Comparison of ENCODE assay signal across 9 cellular contexts in the genomic region with DNA sequence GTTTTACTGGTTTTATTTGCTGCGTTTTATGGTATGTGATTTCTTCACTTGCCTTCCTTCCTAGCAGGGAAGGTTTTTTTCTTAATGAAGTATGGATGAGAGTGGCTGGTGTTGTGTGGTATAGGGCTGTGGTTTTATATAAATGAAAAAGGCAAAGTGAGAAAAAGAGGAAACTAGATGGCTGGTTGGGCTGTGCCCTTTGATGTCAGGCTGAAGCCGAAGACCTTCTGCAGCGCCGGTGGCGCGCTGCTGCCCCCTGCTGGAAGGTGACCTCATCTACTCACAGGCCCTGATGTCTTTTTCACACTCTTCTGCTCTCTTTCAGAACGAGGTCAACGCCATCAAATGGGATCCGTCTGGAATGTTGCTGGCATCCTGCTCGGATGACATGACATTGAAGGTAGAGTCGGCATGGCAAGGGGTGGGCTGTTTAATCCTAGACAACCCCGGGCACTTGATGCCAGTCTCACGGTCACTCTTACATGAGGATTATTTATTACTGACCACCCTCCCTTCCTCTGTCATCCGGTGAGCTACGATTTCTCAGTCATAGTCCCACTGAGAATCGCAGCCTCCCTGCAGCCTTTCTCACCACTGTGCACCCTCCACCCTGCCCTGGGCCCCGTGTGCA. TPM values are rescaled to one million over a fixed set of nuclear protein-coding genes. Genes with fewer than 3 reads are reported as not detected.
DNase-seq lines count a peak whose midpoint lies in the region; ATAC-seq and TF ChIP-seq lines count a peak whose summit lies in the region.
"Had no signal": no experiment of that assay in that cellular context is flagged by ENCODE, and none has a peak within 500 bp of the region (broad histone marks: within the 10 kb centered on the region; RNA-seq: fewer than 3 reads in every experiment).

No MANE protein-coding gene starts in this region.

- no peak for TF ChIP-seq POLR2A in HCT116 (IDR thresholded peaks at IDR 0.05; ENCODE audit: borderline replicate concordance, extremely low read depth, insufficient read depth, insufficient read length)

- H3K79me2 ChIP-seq in HCT116 (ENCODE audit: insufficient read depth, low read length) = no peaks in the 10 kb centered on the region

- DNase-seq in GM04504 (ENCODE audit: low read depth) = peak; percentile 21
- DNase-seq in HCT116 (ENCODE audit: low read depth, low spot score) = peak; percentile 15
- peak; percentile 31 for DNase-seq in NCI-H1048 (lab: John Stamatoyannopoulos, UW)
- peak; percentile 51 to 80 (median 66) for DNase-seq in T-helper 1 cell
- peak; percentile 75 for DNase-seq in adipocyte (ENCODE audit: low read depth)
- peak; percentile 75 for DNase-seq in left cardiac atrium
- peak; percentile 82 for DNase-seq in retina
- DNase-seq in NCI-H524 treated with DMSO at 0.1 percent for 48 hours (lab: John Stamatoyannopoulos, UW) = no peak

- POLR2A ChIA-PET in HCT116 (lab: Charles Lee) = no interaction called here

- no peak overlapping the region for H3K27ac ChIP-seq in HCT116 (ENCODE audit: low read depth, low read length)
- H3K27ac ChIP-seq: skin epidermis had no signal

- H3K36me3 ChIP-seq in HCT116 (ENCODE audit: control insufficient read depth in 1 of 2, insufficient read depth in 2 of 2, low read length in 2 of 2) = peaks cover 0 to 2% of the 10 kb centered on the region in 2 experiments; a peak in 1 of 4 replicates
- peaks cover 6% of the 10 kb centered on the region for H3K36me3 ChIP-seq in adipocyte (ENCODE audit: control insufficient read depth, insufficient read depth, low read length, severe bottlenecking)

- CTCF ChIA-PET in HCT116 (lab: Charles Lee) = no interaction called here

- no TSS peak for BruUV-seq in HCT116 (replicated peaks; lab: Mats Ljungman, UMichigan)

- H3K9me2 ChIP-seq in HCT116 (ENCODE audit: insufficient read depth) = no peaks in the 10 kb centered on the region

- TF ChIP-seq RAD21 in HCT116 (IDR thresholded peaks at IDR 0.05; ENCODE audit: low read depth) = peak; percentile 74

- peak; percentile 86 for ATAC-seq in HCT116
- ATAC-seq in left cardiac atrium = peak; percentile 73 to 87

- H3K27me3 ChIP-seq in HCT116 (ENCODE audit: insufficient read depth, low read length) (no peaks in the 10 kb centered on the region), adipocyte (replicated peaks; ENCODE audit: control insufficient read depth, insufficient read depth, low read length) (no peaks in the 10 kb centered on the region)

- H3K9ac ChIP-seq in HCT116 (ENCODE audit: low read length) (no peak overlapping the region), adipocyte (ENCODE audit: low read length) (no peak overlapping the region)

- H3K4me1 ChIP-seq in HCT116 (ENCODE audit: control insufficient read depth in 1 of 2, insufficient read depth in 2 of 2, low read length in 2 of 2) (no peaks in the 10 kb centered on the region), adipocyte (ENCODE audit: control insufficient read depth, insufficient read depth, low read length) (no peaks in the 10 kb centered on the region)

- H4K20me1 ChIP-seq in HCT116 (ENCODE audit: insufficient read depth) = no peaks in the 10 kb centered on the region

- RAD21 ChIA-PET in HCT116 (lab: Charles Lee; ENCODE audit: low non-redundant PET in 1 of 2, low total read pairs in 2 of 2, uncharacterized antibody in 2 of 2, unreplicated experiment in 2 of 2) = no interaction called here

- H3K9me3 ChIP-seq in HCT116 (ENCODE audit: control insufficient read depth in 1 of 2, insufficient read depth in 1 of 2, low read depth in 1 of 2, low read length in 2 of 2) (no peaks in the 10 kb centered on the region), adipocyte (ENCODE audit: control insufficient read depth, low read length) (peaks cover 6% of the 10 kb centered on the region)

- intact Hi-C loops in HCT116 (cut with micrococcal nuclease) (loop anchor here (2.0 to 10.0 kb wide), 4 partner anchors 247 to 892 kb away; no protein-coding TSS in a partner anchor), left cardiac atrium (cut with DNase I) (no loop called here)

- no peak overlapping the region for H3K4me2 ChIP-seq in HCT116 (ENCODE audit: low read length)

- H3K4me3 ChIP-seq in HCT116 (replicated peaks in 1 of 2; ENCODE audit: low read depth in 1 of 2, low read length in 2 of 2) = no peak overlapping the region
- no peak overlapping the region for H3K4me3 ChIP-seq in adipocyte (ENCODE audit: low read length)
- H3K4me3 ChIP-seq: skin epidermis had no signal

- peak; percentile 44 to 66 (median 63); a peak in 5 of 6 replicates for TF ChIP-seq CTCF in HCT116 (IDR thresholded peaks at IDR 0.05 in 2 of 3, conservative IDR thresholded peaks at IDR 0.05 in 1 of 3; ENCODE audit: borderline replicate concordance in 1 of 3, insufficient read depth in 1 of 3, low read depth in 2 of 3, low read length in 2 of 3)

- H2AFZ ChIP-seq in HCT116 (ENCODE audit: low read depth, low read length, poor library complexity, severe bottlenecking) = no peak overlapping the region

TF ChIP-seq in HCT116, 20 proteins besides CTCF, POLR2A, EP300 and RAD21:
- TF ChIP-seq, protein P1, sequence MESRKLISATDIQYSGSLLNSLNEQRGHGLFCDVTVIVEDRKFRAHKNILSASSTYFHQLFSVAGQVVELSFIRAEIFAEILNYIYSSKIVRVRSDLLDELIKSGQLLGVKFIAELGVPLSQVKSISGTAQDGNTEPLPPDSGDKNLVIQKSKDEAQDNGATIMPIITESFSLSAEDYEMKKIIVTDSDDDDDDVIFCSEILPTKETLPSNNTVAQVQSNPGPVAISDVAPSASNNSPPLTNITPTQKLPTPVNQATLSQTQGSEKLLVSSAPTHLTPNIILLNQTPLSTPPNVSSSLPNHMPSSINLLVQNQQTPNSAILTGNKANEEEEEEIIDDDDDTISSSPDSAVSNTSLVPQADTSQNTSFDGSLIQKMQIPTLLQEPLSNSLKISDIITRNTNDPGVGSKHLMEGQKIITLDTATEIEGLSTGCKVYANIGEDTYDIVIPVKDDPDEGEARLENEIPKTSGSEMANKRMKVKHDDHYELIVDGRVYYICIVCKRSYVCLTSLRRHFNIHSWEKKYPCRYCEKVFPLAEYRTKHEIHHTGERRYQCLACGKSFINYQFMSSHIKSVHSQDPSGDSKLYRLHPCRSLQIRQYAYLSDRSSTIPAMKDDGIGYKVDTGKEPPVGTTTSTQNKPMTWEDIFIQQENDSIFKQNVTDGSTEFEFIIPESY (IDR thresholded peaks at IDR 0.05; ENCODE audit: extremely low read depth, insufficient replicate concordance, low read length) = no peak
- TF ChIP-seq TCF7L2 (IDR thresholded peaks at IDR 0.05; ENCODE audit: borderline replicate concordance, extremely low read depth, insufficient read depth, insufficient read length) = peak; percentile 90
TF ChIP-seq in HCT116: peak in this region for 1.

RNA-seq across cellular contexts. Expression of a gene that starts 56.6 kb away (rescaled TPM):
- total RNA-seq in HCT116 (2021; ENCODE audit: unreplicated experiment) (1.8 TPM), left cardiac atrium (under 1 TPM in 1 of 2 donors, not detected in 1; 0.44 TPM)
- polyA plus RNA-seq in HCT116 (2012) = 1.8 and 1.9 TPM in 2 replicates
